7 cellular contexts compared by ENCODE assay signal in the genomic region with DNA sequence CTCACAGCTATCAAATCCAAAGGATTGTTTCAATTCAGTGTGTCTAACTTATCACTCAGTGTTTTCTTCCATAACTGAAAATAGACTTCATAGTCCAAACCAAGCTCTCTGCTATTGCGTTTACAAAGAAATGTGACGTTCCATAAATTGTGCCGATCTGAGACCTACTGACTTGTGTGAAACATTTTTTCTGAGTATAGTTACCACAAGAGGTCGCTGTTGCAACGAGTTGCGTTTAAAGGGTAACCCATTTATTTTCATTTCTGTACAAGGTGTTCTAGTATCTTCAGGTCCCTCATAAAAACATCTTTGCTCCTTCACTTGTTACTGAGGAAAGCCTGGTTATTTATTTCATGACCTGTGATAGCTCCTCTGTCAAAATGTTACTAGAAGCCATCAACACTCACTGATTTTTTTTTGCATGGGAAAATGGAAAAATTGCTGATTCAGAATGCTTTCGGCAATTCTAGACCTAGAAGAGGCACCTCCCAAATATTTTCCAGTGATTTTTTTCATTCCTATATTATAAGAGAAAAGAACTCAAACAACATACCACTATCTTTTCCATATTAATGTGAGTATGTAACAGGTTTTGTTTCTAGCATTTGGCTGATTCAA.
DNase-seq lines count a peak whose midpoint lies in the region; ATAC-seq and TF ChIP-seq lines count a peak whose summit lies in the region.

No MANE protein-coding gene starts in this region.

- no peaks in the 10 kb centered on the region for H3K79me2 ChIP-seq in GM23248 (ENCODE audit: insufficient read depth)

- H4K20me1 ChIP-seq in GM23248 (ENCODE audit: insufficient read depth), result no peaks in the 10 kb centered on the region

- DNase-seq in D341Med (ENCODE audit: low spot score) (peak; percentile 43), GM23248 (peak; percentile 43), NOMO-1 treated with DMSO at 0.1 percent for 48 hours (lab: John Stamatoyannopoulos, UW; ENCODE audit: unreplicated experiment) (peak; percentile 38)
- DNase-seq in activated naive CD8-positive, alpha-beta T cell treated with anti-CD3 and anti-CD28 coated beads, Interleukin-2, amount 10 ng/mL, durations not matched to agents 7 days and 5 days, result no peak

- no peaks in the 10 kb centered on the region for H3K9me2 ChIP-seq in GM23248 (ENCODE audit: insufficient read depth)

- H3K4me3 Mint-ChIP-seq in activated naive CD8-positive, alpha-beta T cell treated with anti-CD3 and anti-CD28 coated beads, Interleukin-2, amount 10 ng/mL, durations not matched to agents 7 days and 5 days, result peak overlapping the region; percentile 64

- no peaks in the 10 kb centered on the region for H3K36me3 ChIP-seq in GM23248 (ENCODE audit: low read depth)
- no peaks in the 10 kb centered on the region for H3K36me3 ChIP-seq in liver (ENCODE audit: control insufficient read depth in 4 of 4, insufficient read depth in 3 of 4, low read depth in 1 of 4, low read length in 3 of 4)

- H3K4me2 ChIP-seq in GM23248 (ENCODE audit: unreplicated experiment), result no peak overlapping the region

- H3K27ac ChIP-seq in GM23248, result no peak overlapping the region
- H3K27ac ChIP-seq in liver (ENCODE audit: low read depth in 1 of 2, low read length in 2 of 2), result no peak overlapping the region

- no peaks in the 10 kb centered on the region for H3K9me3 Mint-ChIP-seq in activated naive CD8-positive, alpha-beta T cell treated with anti-CD3 and anti-CD28 coated beads, Interleukin-2, amount 10 ng/mL, durations not matched to agents 7 days and 5 days

- TF ChIP-seq CTCF in liver (IDR thresholded peaks at IDR 0.05; ENCODE audit: low read depth, low read length, missing input control), result peak; percentile 39

- in situ Hi-C loops in GM23248 (cut with MboI), result no loop called here

- H3K9ac ChIP-seq in GM23248, result no peak overlapping the region
- H3K9ac ChIP-seq in liver (ENCODE audit: low read depth in 1 of 2, low read length in 2 of 2), result no peak overlapping the region

- POLR2A ChIA-PET in activated naive CD8-positive, alpha-beta T cell treated with anti-CD3 and anti-CD28 coated beads, Interleukin-2, amount 10 ng/mL, durations not matched to agents 7 days and 5 days (lab: Charles Lee), result interaction anchor here (0.6 to 1.9 kb wide), 3 partner anchors 135 to 821 kb away, joined by 3 to 11 read pairs (median 4); no protein-coding TSS in a partner anchor

- peaks cover 10% of the 10 kb centered on the region for H3K4me1 Mint-ChIP-seq in activated naive CD8-positive, alpha-beta T cell treated with anti-CD3 and anti-CD28 coated beads, Interleukin-2, amount 10 ng/mL, durations not matched to agents 7 days and 5 days

- H3K27me3 ChIP-seq in GM23248 (replicated peaks; ENCODE audit: insufficient read depth) (no peaks in the 10 kb centered on the region), liver (ENCODE audit: control insufficient read depth in 4 of 4, insufficient read depth in 4 of 4, low read length in 3 of 4) (peaks cover 0 to 3% (median 0%) of the 10 kb centered on the region in 4 donors)

- H3K27me3 Mint-ChIP-seq in activated naive CD8-positive, alpha-beta T cell treated with anti-CD3 and anti-CD28 coated beads, Interleukin-2, amount 10 ng/mL, durations not matched to agents 7 days and 5 days, result peaks cover 34% of the 10 kb centered on the region

- peak overlapping the region; percentile 28 for H3K27ac Mint-ChIP-seq in activated naive CD8-positive, alpha-beta T cell treated with anti-CD3 and anti-CD28 coated beads, Interleukin-2, amount 10 ng/mL, durations not matched to agents 7 days and 5 days

- H3K4me3 ChIP-seq in GM23248, result no peak overlapping the region
- no peak overlapping the region for H3K4me3 ChIP-seq in liver (ENCODE audit: low read depth in 1 of 3, low read length in 3 of 3)

- peak; percentile 19 for ATAC-seq in activated naive CD8-positive, alpha-beta T cell treated with anti-CD3 and anti-CD28 coated beads, Interleukin-2, amount 10 ng/mL, durations not matched to agents 7 days and 5 days (ENCODE audit: low read depth)
- ATAC-seq in HG02981 (IDR thresholded peaks at IDR 0.05; ENCODE audit: unreplicated experiment), result no peak
- no peak for ATAC-seq in HG03196 (IDR thresholded peaks at IDR 0.05; ENCODE audit: unreplicated experiment)

- peak; percentile 29 to 39 for TF ChIP-seq RAD21 in liver (IDR thresholded peaks at IDR 0.05)

- 22 to 26% methylated on average over 7 of the region's 7 CpGs for WGBS in GM23248 (ENCODE audit: low coverage in 1 of 2, low lambda C conversion rate in 2 of 2, missing lambda C conversion rate in 2 of 2), 2 experiments
- 19% methylated on average over 7 of the region's 7 CpGs for WGBS in liver

- H3K36me3 Mint-ChIP-seq in activated naive CD8-positive, alpha-beta T cell treated with anti-CD3 and anti-CD28 coated beads, Interleukin-2, amount 10 ng/mL, durations not matched to agents 7 days and 5 days, result peaks cover 2% of the 10 kb centered on the region

- H3F3A ChIP-seq in GM23248 (ENCODE audit: insufficient read depth), result no peaks in the 10 kb centered on the region

- no peak overlapping the region for H2AFZ ChIP-seq in GM23248

- H3K9me3 ChIP-seq in GM23248 (ENCODE audit: low read depth) (no peaks in the 10 kb centered on the region), liver (ENCODE audit: control insufficient read depth in 4 of 4, low read length in 3 of 4) (no peaks in the 10 kb centered on the region)

- H3K4me1 ChIP-seq in GM23248 (ENCODE audit: insufficient read depth) (no peaks in the 10 kb centered on the region), liver (ENCODE audit: control insufficient read depth in 4 of 4, insufficient read depth in 4 of 4, low read length in 3 of 4) (no peaks in the 10 kb centered on the region)

TF ChIP-seq in liver, 16 proteins besides CTCF, POLR2A, EP300 and RAD21:
- no peak for TF ChIP-seq JUND (IDR thresholded peaks at IDR 0.05)
- TF ChIP-seq FOXA2 (IDR thresholded peaks at IDR 0.05), result no peak
- no peak for TF ChIP-seq RXRA (IDR thresholded peaks at IDR 0.05)
- no peak for TF ChIP-seq SP1 (IDR thresholded peaks at IDR 0.05)
- no peak for TF ChIP-seq HNF4G (IDR thresholded peaks at IDR 0.05)
- TF ChIP-seq, protein P1, sequence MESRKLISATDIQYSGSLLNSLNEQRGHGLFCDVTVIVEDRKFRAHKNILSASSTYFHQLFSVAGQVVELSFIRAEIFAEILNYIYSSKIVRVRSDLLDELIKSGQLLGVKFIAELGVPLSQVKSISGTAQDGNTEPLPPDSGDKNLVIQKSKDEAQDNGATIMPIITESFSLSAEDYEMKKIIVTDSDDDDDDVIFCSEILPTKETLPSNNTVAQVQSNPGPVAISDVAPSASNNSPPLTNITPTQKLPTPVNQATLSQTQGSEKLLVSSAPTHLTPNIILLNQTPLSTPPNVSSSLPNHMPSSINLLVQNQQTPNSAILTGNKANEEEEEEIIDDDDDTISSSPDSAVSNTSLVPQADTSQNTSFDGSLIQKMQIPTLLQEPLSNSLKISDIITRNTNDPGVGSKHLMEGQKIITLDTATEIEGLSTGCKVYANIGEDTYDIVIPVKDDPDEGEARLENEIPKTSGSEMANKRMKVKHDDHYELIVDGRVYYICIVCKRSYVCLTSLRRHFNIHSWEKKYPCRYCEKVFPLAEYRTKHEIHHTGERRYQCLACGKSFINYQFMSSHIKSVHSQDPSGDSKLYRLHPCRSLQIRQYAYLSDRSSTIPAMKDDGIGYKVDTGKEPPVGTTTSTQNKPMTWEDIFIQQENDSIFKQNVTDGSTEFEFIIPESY (IDR thresholded peaks at IDR 0.05), result no peak
- no peak for TF ChIP-seq NR2F2 (IDR thresholded peaks at IDR 0.05)
- TF ChIP-seq, protein P2, sequence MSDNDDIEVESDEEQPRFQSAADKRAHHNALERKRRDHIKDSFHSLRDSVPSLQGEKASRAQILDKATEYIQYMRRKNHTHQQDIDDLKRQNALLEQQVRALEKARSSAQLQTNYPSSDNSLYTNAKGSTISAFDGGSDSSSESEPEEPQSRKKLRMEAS (IDR thresholded peaks at IDR 0.05), result no peak
- TF ChIP-seq YY1 (IDR thresholded peaks at IDR 0.05), result no peak
- no peak for TF ChIP-seq EGR1 (IDR thresholded peaks at IDR 0.05; ENCODE audit: low read depth in 2 of 2)
- TF ChIP-seq GABPA (IDR thresholded peaks at IDR 0.05 in 1 of 2, conservative IDR thresholded peaks at IDR 0.05 in 1 of 2), result no peak
- TF ChIP-seq, protein P3, sequence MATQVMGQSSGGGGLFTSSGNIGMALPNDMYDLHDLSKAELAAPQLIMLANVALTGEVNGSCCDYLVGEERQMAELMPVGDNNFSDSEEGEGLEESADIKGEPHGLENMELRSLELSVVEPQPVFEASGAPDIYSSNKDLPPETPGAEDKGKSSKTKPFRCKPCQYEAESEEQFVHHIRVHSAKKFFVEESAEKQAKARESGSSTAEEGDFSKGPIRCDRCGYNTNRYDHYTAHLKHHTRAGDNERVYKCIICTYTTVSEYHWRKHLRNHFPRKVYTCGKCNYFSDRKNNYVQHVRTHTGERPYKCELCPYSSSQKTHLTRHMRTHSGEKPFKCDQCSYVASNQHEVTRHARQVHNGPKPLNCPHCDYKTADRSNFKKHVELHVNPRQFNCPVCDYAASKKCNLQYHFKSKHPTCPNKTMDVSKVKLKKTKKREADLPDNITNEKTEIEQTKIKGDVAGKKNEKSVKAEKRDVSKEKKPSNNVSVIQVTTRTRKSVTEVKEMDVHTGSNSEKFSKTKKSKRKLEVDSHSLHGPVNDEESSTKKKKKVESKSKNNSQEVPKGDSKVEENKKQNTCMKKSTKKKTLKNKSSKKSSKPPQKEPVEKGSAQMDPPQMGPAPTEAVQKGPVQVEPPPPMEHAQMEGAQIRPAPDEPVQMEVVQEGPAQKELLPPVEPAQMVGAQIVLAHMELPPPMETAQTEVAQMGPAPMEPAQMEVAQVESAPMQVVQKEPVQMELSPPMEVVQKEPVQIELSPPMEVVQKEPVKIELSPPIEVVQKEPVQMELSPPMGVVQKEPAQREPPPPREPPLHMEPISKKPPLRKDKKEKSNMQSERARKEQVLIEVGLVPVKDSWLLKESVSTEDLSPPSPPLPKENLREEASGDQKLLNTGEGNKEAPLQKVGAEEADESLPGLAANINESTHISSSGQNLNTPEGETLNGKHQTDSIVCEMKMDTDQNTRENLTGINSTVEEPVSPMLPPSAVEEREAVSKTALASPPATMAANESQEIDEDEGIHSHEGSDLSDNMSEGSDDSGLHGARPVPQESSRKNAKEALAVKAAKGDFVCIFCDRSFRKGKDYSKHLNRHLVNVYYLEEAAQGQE (IDR thresholded peaks at IDR 0.05), result no peak
- TF ChIP-seq FOXA1 (IDR thresholded peaks at IDR 0.05), result no peak
